Comparison of ENCODE assay signal across 2 cellular contexts in the genomic region with DNA sequence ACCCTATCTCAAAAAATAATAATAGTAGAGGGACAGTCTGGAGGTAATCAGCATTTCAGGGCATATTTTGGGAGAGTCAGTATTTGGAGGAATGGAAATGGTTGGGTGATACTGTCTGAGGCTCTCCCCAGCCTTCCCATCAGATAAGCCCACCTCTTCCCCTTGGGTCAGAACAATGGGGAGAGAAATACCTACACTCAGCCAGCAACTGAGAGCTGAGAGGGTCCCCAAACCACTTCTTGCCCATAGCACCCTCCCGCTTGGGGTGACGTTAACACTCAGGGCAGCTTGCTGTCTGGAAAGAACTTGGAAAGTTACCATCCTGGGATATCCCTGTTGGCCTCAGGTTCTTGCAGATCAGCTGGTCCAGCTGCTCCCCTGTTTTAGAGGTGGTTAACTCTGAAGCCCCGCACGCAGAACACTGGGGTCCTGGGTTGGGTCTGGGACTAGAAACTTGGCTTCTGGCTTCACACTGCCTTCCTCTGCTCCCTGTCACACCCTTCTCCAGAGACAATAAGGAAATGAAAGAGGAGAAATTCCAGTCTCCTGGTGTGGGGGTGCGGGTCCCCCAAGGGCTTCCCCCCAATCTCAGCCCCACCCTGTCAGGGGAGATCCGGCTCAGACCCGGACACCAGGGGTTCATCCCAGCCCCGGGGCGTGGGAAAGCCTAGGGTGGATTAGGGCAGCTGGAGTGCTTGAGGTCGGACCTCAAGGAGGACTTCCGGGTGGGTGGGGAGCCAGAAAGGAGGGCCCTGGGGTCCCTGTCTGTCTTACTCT.
TF ChIP-seq lines count a peak whose summit lies in the region.

No MANE protein-coding gene starts in this region.

TF ChIP-seq in GM23338, 12 proteins besides CTCF, POLR2A, EP300 and RAD21:
- TF ChIP-seq, protein P1, sequence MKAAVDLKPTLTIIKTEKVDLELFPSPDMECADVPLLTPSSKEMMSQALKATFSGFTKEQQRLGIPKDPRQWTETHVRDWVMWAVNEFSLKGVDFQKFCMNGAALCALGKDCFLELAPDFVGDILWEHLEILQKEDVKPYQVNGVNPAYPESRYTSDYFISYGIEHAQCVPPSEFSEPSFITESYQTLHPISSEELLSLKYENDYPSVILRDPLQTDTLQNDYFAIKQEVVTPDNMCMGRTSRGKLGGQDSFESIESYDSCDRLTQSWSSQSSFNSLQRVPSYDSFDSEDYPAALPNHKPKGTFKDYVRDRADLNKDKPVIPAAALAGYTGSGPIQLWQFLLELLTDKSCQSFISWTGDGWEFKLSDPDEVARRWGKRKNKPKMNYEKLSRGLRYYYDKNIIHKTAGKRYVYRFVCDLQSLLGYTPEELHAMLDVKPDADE (IDR thresholded peaks at IDR 0.05): no peak
- TF ChIP-seq POLR2AphosphoS5 (IDR thresholded peaks at IDR 0.05; ENCODE audit: low read depth): no peak
- TF ChIP-seq NANOG (IDR thresholded peaks at IDR 0.05; ENCODE audit: borderline replicate concordance): no peak
- TF ChIP-seq, protein P2, sequence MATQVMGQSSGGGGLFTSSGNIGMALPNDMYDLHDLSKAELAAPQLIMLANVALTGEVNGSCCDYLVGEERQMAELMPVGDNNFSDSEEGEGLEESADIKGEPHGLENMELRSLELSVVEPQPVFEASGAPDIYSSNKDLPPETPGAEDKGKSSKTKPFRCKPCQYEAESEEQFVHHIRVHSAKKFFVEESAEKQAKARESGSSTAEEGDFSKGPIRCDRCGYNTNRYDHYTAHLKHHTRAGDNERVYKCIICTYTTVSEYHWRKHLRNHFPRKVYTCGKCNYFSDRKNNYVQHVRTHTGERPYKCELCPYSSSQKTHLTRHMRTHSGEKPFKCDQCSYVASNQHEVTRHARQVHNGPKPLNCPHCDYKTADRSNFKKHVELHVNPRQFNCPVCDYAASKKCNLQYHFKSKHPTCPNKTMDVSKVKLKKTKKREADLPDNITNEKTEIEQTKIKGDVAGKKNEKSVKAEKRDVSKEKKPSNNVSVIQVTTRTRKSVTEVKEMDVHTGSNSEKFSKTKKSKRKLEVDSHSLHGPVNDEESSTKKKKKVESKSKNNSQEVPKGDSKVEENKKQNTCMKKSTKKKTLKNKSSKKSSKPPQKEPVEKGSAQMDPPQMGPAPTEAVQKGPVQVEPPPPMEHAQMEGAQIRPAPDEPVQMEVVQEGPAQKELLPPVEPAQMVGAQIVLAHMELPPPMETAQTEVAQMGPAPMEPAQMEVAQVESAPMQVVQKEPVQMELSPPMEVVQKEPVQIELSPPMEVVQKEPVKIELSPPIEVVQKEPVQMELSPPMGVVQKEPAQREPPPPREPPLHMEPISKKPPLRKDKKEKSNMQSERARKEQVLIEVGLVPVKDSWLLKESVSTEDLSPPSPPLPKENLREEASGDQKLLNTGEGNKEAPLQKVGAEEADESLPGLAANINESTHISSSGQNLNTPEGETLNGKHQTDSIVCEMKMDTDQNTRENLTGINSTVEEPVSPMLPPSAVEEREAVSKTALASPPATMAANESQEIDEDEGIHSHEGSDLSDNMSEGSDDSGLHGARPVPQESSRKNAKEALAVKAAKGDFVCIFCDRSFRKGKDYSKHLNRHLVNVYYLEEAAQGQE (IDR thresholded peaks at IDR 0.05; ENCODE audit: unreplicated experiment): no peak
- TF ChIP-seq EZH2 (IDR thresholded peaks at IDR 0.05; ENCODE audit: low read depth, unreplicated experiment): no peak
- no peak for TF ChIP-seq ZNF114 (CRISPR knock-in tag; IDR thresholded peaks at IDR 0.05)
- TF ChIP-seq STAT1 (IDR thresholded peaks at IDR 0.05; ENCODE audit: unreplicated experiment): no peak
TF ChIP-seq in GM23338: peak in this region for 0.

TF ChIP-seq in H1, 55 proteins besides CTCF, POLR2A, EP300 and RAD21:
- TF ChIP-seq RXRA (IDR thresholded peaks at IDR 0.05; ENCODE audit: insufficient read depth, low read depth, low read length): no peak
- no peak for TF ChIP-seq CHD1 (IDR thresholded peaks at IDR 0.05; ENCODE audit: low read depth, low read length)
- TF ChIP-seq RBBP5 (IDR thresholded peaks at IDR 0.05; ENCODE audit: borderline replicate concordance, low read depth, low read length): no peak
- no peak for TF ChIP-seq MAFK (IDR thresholded peaks at IDR 0.05; ENCODE audit: low read depth, low read length)
- TF ChIP-seq, protein P3, sequence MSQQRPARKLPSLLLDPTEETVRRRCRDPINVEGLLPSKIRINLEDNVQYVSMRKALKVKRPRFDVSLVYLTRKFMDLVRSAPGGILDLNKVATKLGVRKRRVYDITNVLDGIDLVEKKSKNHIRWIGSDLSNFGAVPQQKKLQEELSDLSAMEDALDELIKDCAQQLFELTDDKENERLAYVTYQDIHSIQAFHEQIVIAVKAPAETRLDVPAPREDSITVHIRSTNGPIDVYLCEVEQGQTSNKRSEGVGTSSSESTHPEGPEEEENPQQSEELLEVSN (IDR thresholded peaks at IDR 0.05): no peak
- no peak for TF ChIP-seq ZNF274 (IDR thresholded peaks at IDR 0.05; ENCODE audit: borderline replicate concordance, extremely low read depth, low read length)
- TF ChIP-seq, protein P4, sequence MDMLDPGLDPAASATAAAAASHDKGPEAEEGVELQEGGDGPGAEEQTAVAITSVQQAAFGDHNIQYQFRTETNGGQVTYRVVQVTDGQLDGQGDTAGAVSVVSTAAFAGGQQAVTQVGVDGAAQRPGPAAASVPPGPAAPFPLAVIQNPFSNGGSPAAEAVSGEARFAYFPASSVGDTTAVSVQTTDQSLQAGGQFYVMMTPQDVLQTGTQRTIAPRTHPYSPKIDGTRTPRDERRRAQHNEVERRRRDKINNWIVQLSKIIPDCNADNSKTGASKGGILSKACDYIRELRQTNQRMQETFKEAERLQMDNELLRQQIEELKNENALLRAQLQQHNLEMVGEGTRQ (IDR thresholded peaks at IDR 0.05; ENCODE audit: low read length): no peak
- no peak for TF ChIP-seq BRCA1 (IDR thresholded peaks at IDR 0.05; ENCODE audit: low read depth, low read length)
- TF ChIP-seq TEAD4 (IDR thresholded peaks at IDR 0.05; ENCODE audit: low read depth, low read length): no peak
